19 cellular contexts compared by ENCODE assay signal in the genomic region with DNA sequence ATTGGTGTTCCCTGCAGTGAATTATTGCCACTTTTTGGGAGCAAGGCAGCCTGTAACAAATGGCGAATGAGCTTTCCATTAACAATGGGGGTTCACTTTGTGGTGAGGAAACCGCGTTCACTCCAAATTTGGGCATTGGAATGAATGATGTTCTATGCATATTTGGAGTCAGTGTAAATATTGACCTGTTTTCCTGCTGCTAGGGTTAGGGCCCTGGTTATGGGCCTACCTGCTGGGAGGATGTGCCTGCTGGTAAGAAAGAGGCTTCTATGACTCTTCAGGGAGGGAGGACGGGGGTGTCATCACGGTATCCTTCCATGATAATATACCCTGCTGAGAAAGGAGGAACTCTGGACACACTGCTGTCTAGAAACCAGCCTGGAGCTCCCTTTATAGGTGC. TPM values are rescaled to one million over a fixed set of nuclear protein-coding genes. Genes with fewer than 3 reads are reported as not detected.
"Had no signal": no experiment of that assay in that cellular context is flagged by ENCODE, and none has a peak within 500 bp of the region (broad histone marks: within the 10 kb centered on the region; RNA-seq: fewer than 3 reads in every experiment).

No MANE protein-coding gene starts in this region.

- ATAC-seq: activated T-helper 17 cell treated with anti-CD3 and anti-CD28 coated beads, Interleukin-2, amount 50 U/mL, for 72 hours; left ventricle myocardium superior had no signal

- H3K36me3 ChIP-seq: colonic mucosa, esophagus muscularis mucosa, transverse colon had no signal

- H3K9ac ChIP-seq: SK-N-SH had no signal

- DNase-seq: activated CD4-positive, alpha-beta T cell treated with anti-CD3 and anti-CD28 coated beads for 1 hour; activated CD4-positive, alpha-beta T cell treated with anti-CD3 and anti-CD28 coated beads, Interleukin-2, amount 50 U/mL, for 48 hours; activated naive CD4-positive, alpha-beta T cell treated with anti-CD3 and anti-CD28 coated beads for 36 hours; caudate nucleus; colonic mucosa; hippocampal formation; left ventricle myocardium superior; SK-N-SH; stimulated activated CD4-positive, alpha-beta T cell treated with anti-CD3 and anti-CD28 coated beads, Interleukin-4, amount 100 ng/mL, for 24 hours; stimulated activated naive CD4-positive, alpha-beta T cell treated with Interleukin-2 at 50 U/mL for 16 hours; substantia nigra; T-helper 1 cell; transverse colon had no signal

- H3K4me3 ChIP-seq: colonic mucosa, esophagus muscularis mucosa, skin epidermis, transverse colon had no signal

- H3K27ac ChIP-seq: colonic mucosa, esophagus muscularis mucosa, skin epidermis, transverse colon had no signal

- H3K27me3 ChIP-seq: colonic mucosa, esophagus muscularis mucosa, transverse colon had no signal

- H3K9me3 ChIP-seq: colonic mucosa, esophagus muscularis mucosa, SK-N-SH, transverse colon had no signal

- H3K4me2 ChIP-seq: SK-N-SH had no signal

RNA-seq across cellular contexts. Expression of a gene that starts 29.0 kb away (rescaled TPM):
- total RNA-seq: activated naive CD4-positive, alpha-beta T cell treated with anti-CD3 and anti-CD28 coated beads for 36 hours; activated T-helper 17 cell treated with anti-CD3 and anti-CD28 coated beads, Interleukin-2, amount 50 U/mL, for 72 hours; colonic mucosa; kidney epithelial cell; left ventricle myocardium superior; mesenteric fat pad; myocyte; transverse colon had no signal
